Comparison of ENCODE assay signal across 8 cellular contexts in genomic region chr12:38886064-38886463, GRCh38. TPM values are rescaled to one million over a fixed set of nuclear protein-coding genes. Genes with fewer than 3 reads are reported as not detected.
DNase-seq lines count a peak whose midpoint lies in the region; ATAC-seq and TF ChIP-seq lines count a peak whose summit lies in the region.

No MANE protein-coding gene starts in this region.

- H3K4me1 ChIP-seq in mesenchymal stem cell (ENCODE audit: control insufficient read depth, insufficient read depth, low read depth, low read length) (no peaks in the 10 kb centered on the region), mesendoderm (ENCODE audit: control insufficient read depth, low read depth, low read length) (no peaks in the 10 kb centered on the region)

- H3K23ac ChIP-seq in mesenchymal stem cell (ENCODE audit: low read length in 2 of 2), result no peak overlapping the region
- H3K23ac ChIP-seq in mesendoderm (ENCODE audit: low read length), result no peak overlapping the region

- H2BK15ac ChIP-seq in mesenchymal stem cell (ENCODE audit: low read depth, poor library complexity, severe bottlenecking) (no peak overlapping the region), mesendoderm (replicated peaks; ENCODE audit: low read depth) (no peak overlapping the region)

- H3K4me3 ChIP-seq in cardiac fibroblast (replicated peaks in 1 of 2; ENCODE audit: low read depth in 2 of 2, low read length in 2 of 2) (no peak overlapping the region), mesenchymal stem cell (ENCODE audit: insufficient read depth in 1 of 2, low read depth in 1 of 2, low read length in 2 of 2) (no peak overlapping the region), mesendoderm (ENCODE audit: low read length) (no peak overlapping the region)

- H2BK12ac ChIP-seq in mesenchymal stem cell (ENCODE audit: low read length in 2 of 2), result no peak overlapping the region

- H3K4ac ChIP-seq in mesenchymal stem cell (ENCODE audit: low read depth in 1 of 2, low read length in 2 of 2), result no peak overlapping the region
- H3K4ac ChIP-seq in mesendoderm (ENCODE audit: low read depth, low read length), result no peak overlapping the region

- H3K36me3 ChIP-seq in mesenchymal stem cell (ENCODE audit: control insufficient read depth in 1 of 2, insufficient read depth in 2 of 2, low read depth in 1 of 2, low read length in 2 of 2) (no peaks in the 10 kb centered on the region), mesendoderm (ENCODE audit: control insufficient read depth, insufficient read depth, low read length) (no peaks in the 10 kb centered on the region)

- H4K91ac ChIP-seq in mesenchymal stem cell (ENCODE audit: low read length), result no peak overlapping the region

- H3K56ac ChIP-seq in mesendoderm (ENCODE audit: low read length), result no peak overlapping the region

- H3K79me2 ChIP-seq in mesendoderm (ENCODE audit: control insufficient read depth, insufficient read depth, low read length), result no peaks in the 10 kb centered on the region

- no peak for TF ChIP-seq CTCF in cardiac fibroblast (IDR thresholded peaks at IDR 0.05; ENCODE audit: low read depth, low read length)

- H4K5ac ChIP-seq in mesendoderm (ENCODE audit: low read length), result no peak overlapping the region

- H3K18ac ChIP-seq in mesenchymal stem cell (ENCODE audit: low read depth in 1 of 2, low read length in 2 of 2) (no peak overlapping the region), mesendoderm (ENCODE audit: low read length) (no peak overlapping the region)

- H4K8ac ChIP-seq in mesenchymal stem cell (ENCODE audit: low read length) (no peak overlapping the region), mesendoderm (ENCODE audit: low read depth, low read length) (no peak overlapping the region)

- H2AFZ ChIP-seq in mesenchymal stem cell (ENCODE audit: low read depth, low read length), result no peak overlapping the region

- H3K9ac ChIP-seq in mesenchymal stem cell (ENCODE audit: low read length) (no peak overlapping the region), mesendoderm (ENCODE audit: low read length) (no peak overlapping the region)

- H2BK5ac ChIP-seq in mesenchymal stem cell (ENCODE audit: low read depth, low read length, poor library complexity, severe bottlenecking) (no peak overlapping the region), mesendoderm (ENCODE audit: low read length) (no peak overlapping the region)

- H3K27ac ChIP-seq in mesenchymal stem cell (ENCODE audit: low read length, poor library complexity, severe bottlenecking) (no peak overlapping the region), mesendoderm (ENCODE audit: low read depth, low read length) (no peak overlapping the region)

- no peaks in the 10 kb centered on the region for H3K9me3 ChIP-seq in mesenchymal stem cell (ENCODE audit: control insufficient read depth, low read length)

- no peaks in the 10 kb centered on the region for H3K27me3 ChIP-seq in mesenchymal stem cell (ENCODE audit: control insufficient read depth in 1 of 2, insufficient read depth in 1 of 2, low read length in 2 of 2)
- no peaks in the 10 kb centered on the region for H3K27me3 ChIP-seq in mesendoderm (ENCODE audit: insufficient read depth, low read length, poor library complexity)

- ATAC-seq in HG02938 (IDR thresholded peaks at IDR 0.05; ENCODE audit: unreplicated experiment) (no peak), GM18498 (IDR thresholded peaks at IDR 0.05; ENCODE audit: unreplicated experiment) (no peak)

- H2BK120ac ChIP-seq in mesenchymal stem cell (ENCODE audit: low read depth, low read length) (no peak overlapping the region), mesendoderm (ENCODE audit: low read depth, low read length) (no peak overlapping the region)

- H3K79me1 ChIP-seq in mesenchymal stem cell (replicated peaks; ENCODE audit: low read length, poor library complexity, severe bottlenecking) (peaks cover 32% of the 10 kb centered on the region), mesendoderm (ENCODE audit: low read length) (no peaks in the 10 kb centered on the region)

- H3K4me2 ChIP-seq in mesenchymal stem cell (ENCODE audit: low read length, poor library complexity, severe bottlenecking), result no peak overlapping the region
- H3K4me2 ChIP-seq in mesendoderm (ENCODE audit: low read length), result no peak overlapping the region

- DNase-seq in DMS53 (lab: John Stamatoyannopoulos, UW) (peak; percentile 92), HUDEP-2 (lab: John Stamatoyannopoulos, UW; ENCODE audit: unreplicated experiment in 76 of 76) (peak in 60 of 76 experiments; percentile 1 to 63 (median 35)), cardiac fibroblast (ENCODE audit: low read depth in 2 of 2) (peak; percentile 47 to 88), mesenchymal stem cell (peak; percentile 80), mesendoderm (no peak), NCI-H2196 (lab: John Stamatoyannopoulos, UW; ENCODE audit: unreplicated experiment) (no peak)

- H3K14ac ChIP-seq in mesenchymal stem cell (ENCODE audit: low read length in 2 of 2), result no peak overlapping the region

- H2AK5ac ChIP-seq in mesenchymal stem cell (ENCODE audit: low read length, severe bottlenecking) (no peak overlapping the region), mesendoderm (ENCODE audit: low read length) (no peak overlapping the region)

RNA-seq across cellular contexts. Expression of gene CPNE8, which starts 19.3 kb away (rescaled TPM):
- 16.9 TPM for polyA plus RNA-seq in mesenchymal stem cell (2013, experiment 1 of 2)
- 18.5 TPM for polyA plus RNA-seq in mesenchymal stem cell (2013, experiment 2 of 2)
- 2.4 TPM for polyA plus RNA-seq in mesendoderm (2013, experiment 1 of 2)
- 2.9 TPM for polyA plus RNA-seq in mesendoderm (2013, experiment 2 of 2)

Comparison
In these comparisons a context has a peak if more than half of its experiments do, and no peak if none do; other contexts are left out.
1. DNase-seq: peak in DMS53 (single experiment), HUDEP-2 (60 of 76), cardiac fibroblast (2 of 2) and mesenchymal stem cell (single experiment); none in mesendoderm (single experiment) and NCI-H2196 (single experiment).